1 cellular context compared by ENCODE assay signal in genomic region chr20:32585519-32586127, GRCh38.
TF ChIP-seq lines count a peak whose summit lies in the region.

No MANE protein-coding gene starts in this region.

TF ChIP-seq in HepG2, 621 proteins besides CTCF, POLR2A, EP300 and RAD21 (continued from another document and continues in another):
- TF ChIP-seq ZNF318 (CRISPR knock-in tag; IDR thresholded peaks at IDR 0.05): no peak
- peak; percentile 72; the same call in 1 of the 2 replicates for TF ChIP-seq AKAP8 (CRISPR knock-in tag; IDR thresholded peaks at IDR 0.05)
- TF ChIP-seq AGO2 (optimal IDR thresholded peaks at IDR 0.05; ENCODE audit: low read depth, low read length): no peak
- no peak for TF ChIP-seq ZBTB10 (CRISPR knock-in tag; IDR thresholded peaks at IDR 0.05; ENCODE audit: borderline replicate concordance)
- TF ChIP-seq ZNF839 (CRISPR knock-in tag; IDR thresholded peaks at IDR 0.05; ENCODE audit: borderline replicate concordance): no peak
- TF ChIP-seq TSC22D2 (CRISPR knock-in tag; IDR thresholded peaks at IDR 0.05; ENCODE audit: borderline replicate concordance): no peak
- no peak for TF ChIP-seq ZHX1 (CRISPR knock-in tag; IDR thresholded peaks at IDR 0.05; ENCODE audit: low read depth)
- no peak for TF ChIP-seq ZNF609 (CRISPR knock-in tag; IDR thresholded peaks at IDR 0.05; ENCODE audit: borderline replicate concordance)
- no peak for TF ChIP-seq THAP7 (CRISPR knock-in tag; IDR thresholded peaks at IDR 0.05)
- TF ChIP-seq ZFP37 (CRISPR knock-in tag; IDR thresholded peaks at IDR 0.05; ENCODE audit: borderline replicate concordance): 0 out of 2 replicates have a peak, but pooled peaks have one; percentile 16
- TF ChIP-seq HMGXB4 (CRISPR knock-in tag; IDR thresholded peaks at IDR 0.05; ENCODE audit: borderline replicate concordance in 1 of 2, low read depth in 1 of 2): 0 out of 4 replicates have a peak, but pooled peaks of 1 of the 2 experiments have one; percentile 32
- no peak for TF ChIP-seq SMARCE1 (IDR thresholded peaks at IDR 0.05; ENCODE audit: borderline replicate concordance)
- no peak for TF ChIP-seq XRCC5 (optimal IDR thresholded peaks at IDR 0.05; ENCODE audit: low read length)
- TF ChIP-seq ZBTB2 (CRISPR knock-in tag; IDR thresholded peaks at IDR 0.05; ENCODE audit: low read depth): peak; percentile 51; the same call in 1 of the 2 replicates
- TF ChIP-seq ZNF687 (CRISPR knock-in tag; IDR thresholded peaks at IDR 0.05): 0 out of 2 replicates have a peak, but pooled peaks have one; percentile 43
- no peak for TF ChIP-seq MEIS1 (CRISPR knock-in tag; IDR thresholded peaks at IDR 0.05; ENCODE audit: borderline replicate concordance)
- TF ChIP-seq ZNF552 (CRISPR knock-in tag; IDR thresholded peaks at IDR 0.05; ENCODE audit: borderline replicate concordance): 0 out of 2 replicates have a peak, but pooled peaks have one; percentile 11
- TF ChIP-seq FOXA3 (CRISPR knock-in tag; IDR thresholded peaks at IDR 0.05): no peak
- no peak for TF ChIP-seq ZNF737 (CRISPR knock-in tag; IDR thresholded peaks at IDR 0.05; ENCODE audit: borderline replicate concordance)
- no peak for TF ChIP-seq CAMTA2 (CRISPR knock-in tag; IDR thresholded peaks at IDR 0.05; ENCODE audit: borderline replicate concordance)
